ENCODE assay signal across 26 cellular contexts in genomic region chr2:7338961-7339360, GRCh38.
"Had no signal": no experiment of that assay in that cellular context is flagged by ENCODE, and none has a peak within 500 bp of the region (broad histone marks: within the 10 kb centered on the region; RNA-seq: fewer than 3 reads in every experiment).

No MANE protein-coding gene starts in this region.

- DNase-seq: hypothalamus; immature natural killer cell; kidney; left colon; left lung; mesendoderm; mucosa of descending colon; naive thymus-derived CD4-positive, alpha-beta T cell; ovary; retina; right cardiac atrium; stimulated activated CD4-positive, alpha-beta T cell treated with anti-CD3 and anti-CD28 coated beads, Interleukin-12 subunit alpha, Interleukin-12 subunit beta, amount 100 ng/mL, for 4 hours; stimulated activated CD4-positive, alpha-beta T cell treated with anti-CD3 and anti-CD28 coated beads, Interleukin-15, amount 100 ng/mL, for 24 hours; stimulated activated CD4-positive, alpha-beta T cell treated with anti-CD3 and anti-CD28 coated beads, Interleukin-2, amount 100 ng/mL, for 24 hours; stimulated activated CD4-positive, alpha-beta T cell treated with anti-CD3 and anti-CD28 coated beads, Interleukin-4, amount 100 ng/mL, for 1 hour; stimulated activated naive B cell treated with anti-CD40 and anti-IgM and Interleukin-4, amounts not matched to agents 10 μg/mL and 1 μg/mL and 100 μg/mL, for 72 hours; stimulated activated naive CD8-positive, alpha-beta T cell treated with anti-CD3 and anti-CD28 coated beads, Interleukin-15, Interleukin-2, amounts not matched to agents 100 U/mL and 50 U/mL, for 24 hours; stomach; tibial artery; uterus had no signal

- H3K27me3 ChIP-seq: left lung, ovary, suprapubic skin, tibial artery, uterus had no signal

- H3K4me3 ChIP-seq: left lung, lung, mucosa of descending colon, ovary, skin epidermis, stomach, suprapubic skin, thoracic aorta, tibial artery, uterus had no signal

- ATAC-seq: left colon; left lung; mucosa of descending colon; naive thymus-derived CD4-positive, alpha-beta T cell; natural killer cell treated with Interleukin-12 subunit alpha and Interleukin-12 subunit beta and Interleukin-15 and Interleukin-18, amount 100 ng/mL, for 72 hours; right cardiac atrium; sciatic nerve; stimulated activated naive B cell treated with anti-CD40 and anti-IgM and Interleukin-4, amounts not matched to agents 10 μg/mL and 1 μg/mL and 100 μg/mL, for 72 hours; stimulated activated naive CD8-positive, alpha-beta T cell treated with anti-CD3 and anti-CD28 coated beads, Interleukin-15, Interleukin-2, amounts not matched to agents 100 U/mL and 50 U/mL, for 24 hours had no signal

- H3K4me1 ChIP-seq: left lung, stomach, suprapubic skin, tibial artery, uterus had no signal

- H3K9me3 ChIP-seq: left lung, mucosa of descending colon, ovary, stomach, suprapubic skin, thoracic aorta, tibial artery, uterus had no signal

- H3K27ac ChIP-seq: left lung, ovary, skin epidermis, stomach, suprapubic skin, thoracic aorta, tibial artery, uterus had no signal

- H3K36me3 ChIP-seq: left lung, ovary, stomach, suprapubic skin, thoracic aorta, tibial artery, uterus had no signal
